In genomic region chr3:13600950-13601691, GRCh38 we compare ENCODE assay signal across 10 cellular contexts. TPM values are rescaled to one million over a fixed set of nuclear protein-coding genes. Genes with fewer than 3 reads are reported as not detected.
DNase-seq lines count a peak whose midpoint lies in the region; ATAC-seq and TF ChIP-seq lines count a peak whose summit lies in the region.
"Had no signal": no experiment of that assay in that cellular context is flagged by ENCODE, and none has a peak within 500 bp of the region (broad histone marks: within the 10 kb centered on the region; RNA-seq: fewer than 3 reads in every experiment).

No MANE protein-coding gene starts in this region.

- H3K36me3 ChIP-seq in HEK293 (ENCODE audit: control insufficient read depth in 2 of 2, insufficient read depth in 1 of 2, low read length in 2 of 2) = no peaks in the 10 kb centered on the region
- no peaks in the 10 kb centered on the region for H3K36me3 ChIP-seq in smooth muscle cell (ENCODE audit: low read depth)
- H3K36me3 ChIP-seq in esophagus muscularis mucosa = no peaks in the 10 kb centered on the region

- H3K4me1 ChIP-seq in HEK293 (ENCODE audit: control insufficient read depth, insufficient read depth, low read length) = no peaks in the 10 kb centered on the region
- H3K4me1 ChIP-seq in smooth muscle cell (ENCODE audit: low read depth) = peaks cover 2% of the 10 kb centered on the region
- peaks cover 0 to 21% (median 9%) of the 10 kb centered on the region in 4 donors for H3K4me1 ChIP-seq in esophagus muscularis mucosa

- ATAC-seq in GM21447 (IDR thresholded peaks at IDR 0.05; ENCODE audit: unreplicated experiment) (no peak), left lobe of liver (no peak)

- TF ChIP-seq EP300 in esophagus muscularis mucosa (IDR thresholded peaks at IDR 0.05) = no peak

- no peak for TF ChIP-seq CTCF in HEK293 (tag by site-specific recombination; IDR thresholded peaks at IDR 0.05)
- TF ChIP-seq CTCF in foreskin fibroblast (IDR thresholded peaks at IDR 0.05; ENCODE audit: low read depth, low read length) = no peak
- no peak for TF ChIP-seq CTCF in smooth muscle cell (IDR thresholded peaks at IDR 0.05; ENCODE audit: borderline replicate concordance, insufficient read depth, poor library complexity, severe bottlenecking)
- no peak for TF ChIP-seq CTCF in esophagus muscularis mucosa (IDR thresholded peaks at IDR 0.05)

- H3K4me3 ChIP-seq in HEK293 (ENCODE audit: low read depth, low read length) (no peak overlapping the region), foreskin fibroblast (ENCODE audit: low read depth in 1 of 2, low read length in 2 of 2) (no peak overlapping the region), smooth muscle cell (no peak overlapping the region), esophagus muscularis mucosa (no peak overlapping the region)

- H3K4me2 ChIP-seq in smooth muscle cell = peak overlapping the region; percentile 48

- DNase-seq in T1000 (lab: John Stamatoyannopoulos, UW) (peak; percentile 17), foreskin fibroblast (peak; percentile 51 to 65), smooth muscle cell (lab: John Stamatoyannopoulos, UW; ENCODE audit: unreplicated experiment) (no peak), esophagus muscularis mucosa (ENCODE audit: extremely low spot score) (no peak), left lobe of liver (ENCODE audit: low spot score) (no peak)
- DNase-seq in NK-92 treated with Interleukin-12 subunit alpha and Interleukin-12 subunit beta, amount 100 ng/mL, for 24 hours (lab: John Stamatoyannopoulos, UW) = no peak
- DNase-seq: activated CD8-positive, alpha-beta memory T cell treated with anti-CD3 and anti-CD28 coated beads, Interleukin-2, amount 50 U/mL, for 4 hours; GDM1 had no signal

- no peak for TF ChIP-seq POLR2A in esophagus muscularis mucosa (IDR thresholded peaks at IDR 0.05; ENCODE audit: low read depth)

- WGBS in smooth muscle cell (ENCODE audit: low lambda C conversion rate) = 37% methylated on average over 9 of the region's 9 CpGs
- 64% methylated on average over 9 of the region's 9 CpGs for WGBS in esophagus muscularis mucosa

- no peak overlapping the region for H3K27ac ChIP-seq in HEK293 (ENCODE audit: extremely low read depth, low read depth, low read length)
- peak overlapping the region; percentile 73 for H3K27ac ChIP-seq in smooth muscle cell (ENCODE audit: low read depth)
- H3K27ac ChIP-seq in esophagus muscularis mucosa (replicated peaks in 1 of 4) = no peak overlapping the region

- H3K79me2 ChIP-seq in smooth muscle cell (ENCODE audit: low read depth) = peaks cover 45% of the 10 kb centered on the region

- POLR2A ChIA-PET in HEK293 (lab: Yijun Ruan, JAX) = no interaction called here

- no peak overlapping the region for H2AFZ ChIP-seq in smooth muscle cell (ENCODE audit: low read depth)

- H4K20me1 ChIP-seq in smooth muscle cell (ENCODE audit: low read depth) = peaks cover 65% of the 10 kb centered on the region

- CTCF ChIA-PET in HEK293 (lab: Yijun Ruan, JAX) = interaction anchor here (0.6 to 1.2 kb wide), 3 partner anchors 37 to 105 kb away, joined by 3 to 5 read pairs (median 4); no protein-coding TSS in a partner anchor

- H3K9ac ChIP-seq in smooth muscle cell (ENCODE audit: low read depth) = peak overlapping the region; percentile 45

- H3F3A ChIP-seq in smooth muscle cell (ENCODE audit: low read depth) = peaks cover 15% of the 10 kb centered on the region

- H3K9me3 ChIP-seq in HEK293 (ENCODE audit: control insufficient read depth, insufficient read depth, low read depth, low read length) (no peaks in the 10 kb centered on the region), smooth muscle cell (replicated peaks; ENCODE audit: low read depth) (no peaks in the 10 kb centered on the region), esophagus muscularis mucosa (peaks cover 0 to 4% (median 0%) of the 10 kb centered on the region in 4 donors)

- H3K27me3 ChIP-seq in smooth muscle cell (ENCODE audit: low read depth) (no peaks in the 10 kb centered on the region), esophagus muscularis mucosa (peaks cover 0 to 24% (median 0%) of the 10 kb centered on the region in 4 donors)

- intact Hi-C loops in esophagus muscularis mucosa (cut with DNase I) = no loop called here

TF ChIP-seq in HEK293, 187 proteins besides CTCF, POLR2A, EP300 and RAD21:
- no peak for TF ChIP-seq YY2 (tag by site-specific recombination; IDR thresholded peaks at IDR 0.05)
- peak; percentile 48; the same call in 1 of the 2 replicates for TF ChIP-seq ZNF10 (tag by site-specific recombination; IDR thresholded peaks at IDR 0.05)
- TF ChIP-seq ZNF629 (tag by site-specific recombination; IDR thresholded peaks at IDR 0.05) = 0 out of 2 replicates have a peak, but pooled peaks have one; percentile 14
- peak; percentile 54; the same call in 1 of the 2 replicates for TF ChIP-seq ZBTB48 (tag by site-specific recombination; IDR thresholded peaks at IDR 0.05)
- peak; percentile 55 for TF ChIP-seq ZNF660 (tag by site-specific recombination; IDR thresholded peaks at IDR 0.05)
- no peak for TF ChIP-seq ZNF776 (tag by site-specific recombination; IDR thresholded peaks at IDR 0.05; ENCODE audit: borderline replicate concordance)
- TF ChIP-seq ZBTB17 (tag by site-specific recombination; IDR thresholded peaks at IDR 0.05) = peak; percentile 61; the same call in 1 of the 2 replicates
- 0 out of 2 replicates have a peak, but pooled peaks have one; percentile 44 for TF ChIP-seq GFI1B (tag by site-specific recombination; IDR thresholded peaks at IDR 0.05)
TF ChIP-seq in HEK293: peak in this region for 6.

RNA-seq across cellular contexts. Expression of gene FBLN2, which starts 52.2 kb away (rescaled TPM):
- total RNA-seq in smooth muscle cell (159 and 178 TPM in 2 replicates), esophagus muscularis mucosa (100 to 1,000 TPM; 130 to 244 (median 136) TPM), left lobe of liver (4.8 TPM)
- 249 and 390 TPM in 2 replicates for polyA plus RNA-seq in smooth muscle cell

Comparison
In these comparisons a context has a peak if more than half of its experiments do, and no peak if none do; other contexts are left out.
1. DNase-seq: peak in T1000 (single experiment) and foreskin fibroblast (2 of 2); none in smooth muscle cell (single experiment), NK-92 treated with Interleukin-12 subunit alpha and Interleukin-12 subunit beta, amount 100 ng/mL, for 24 hours (single experiment), esophagus muscularis mucosa (single experiment) and left lobe of liver (single experiment).
2. RNA of gene FBLN2, which starts 52.2 kb away (total RNA-seq): 159 to 178 TPM in smooth muscle cell and 130 to 244 TPM in esophagus muscularis mucosa; 4.8 TPM in left lobe of liver (single experiment); every median in the first group is over 10 times any median in the second.